Comparison of ENCODE assay signal across 34 cellular contexts in the genomic region with DNA sequence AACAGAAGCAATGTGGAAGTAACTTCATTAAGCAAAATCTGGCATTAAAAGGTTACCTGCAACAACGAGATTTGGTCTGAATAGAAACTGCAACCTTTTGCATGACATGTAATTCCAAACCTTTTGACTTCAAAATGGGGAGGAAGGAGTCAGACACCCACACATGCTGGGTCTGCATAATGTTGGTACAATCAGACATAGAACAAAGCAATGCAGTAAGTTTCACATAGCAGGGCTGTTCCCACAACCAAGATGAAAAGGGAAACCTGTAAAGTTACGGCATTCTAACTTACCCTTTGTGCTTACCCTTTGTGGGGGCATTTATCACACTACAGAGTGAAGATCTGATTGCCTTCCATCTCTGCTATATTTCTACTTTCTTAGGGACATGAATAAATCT. TPM values are rescaled to one million over a fixed set of nuclear protein-coding genes. Genes with fewer than 3 reads are reported as not detected.
"Had no signal": no experiment of that assay in that cellular context is flagged by ENCODE, and none has a peak within 500 bp of the region (broad histone marks: within the 10 kb centered on the region; RNA-seq: fewer than 3 reads in every experiment).

No MANE protein-coding gene starts in this region.

- H3K36me3 ChIP-seq: MG63, SJSA1 had no signal

- H3K4me3 ChIP-seq: MG63, PC-9, SJSA1 had no signal

- ATAC-seq: Panc1, T-cell had no signal

- H3K27me3 ChIP-seq: MG63, SJSA1 had no signal

- H3K4me1 ChIP-seq: SJSA1 had no signal

- FAIRE-seq: RCC 7860 had no signal

- H3K27ac ChIP-seq: PC-9, SJSA1 had no signal

- H3K9me3 ChIP-seq: MG63, SJSA1, SK-N-SH had no signal

- H3K4me2 ChIP-seq: PC-9, SK-N-SH had no signal

- H2AFZ ChIP-seq: PC-9 had no signal

- DNase-seq: Kasumi-1, MG63, NCI-H1048, NCI-H1092 treated with DMSO at 0.1 percent for 48 hours, NCI-H1105 treated with DMSO at 0.1 percent for 48 hours, NCI-H1417, NCI-H1436, NCI-H146, NCI-H1694, NCI-H187, NCI-H1930, NCI-H2029 treated with DMSO at 0.1 percent for 48 hours, NCI-H2081 treated with DMSO at 0.1 percent for 48 hours, NCI-H2107, NCI-H2171, NCI-H226, NCI-H446 treated with DMSO at 0.1 percent for 48 hours, NCI-H510A, NCI-H524, NCI-H526, NCI-H69, NCI-H748 treated with DMSO at 0.1 percent for 48 hours, NCI-H82, PC-9, Right ventricle myocardium superior, SHP77 treated with DMSO at 0.1 percent for 48 hours, SK-N-SH, T-cell had no signal

- H3K9ac ChIP-seq: SK-N-SH had no signal

RNA-seq across cellular contexts. Expression of a gene that starts 10.1 kb away (rescaled TPM):
- total RNA-seq: M059J, OCI-LY7, PC-9, Right ventricle myocardium superior, RPMI7951, SJSA1, T-cell had no signal
- polyA plus RNA-seq: SK-N-SH had no signal
